9 cellular contexts compared by ENCODE assay signal in genomic region chr9:137095664-137096517, GRCh38. TPM values are rescaled to one million over a fixed set of nuclear protein-coding genes. Genes with fewer than 3 reads are reported as not detected.
A peak's percentile ranks its signal among the peaks of the same experiment; 100 is the strongest.
DNase-seq lines count a peak whose midpoint lies in the region; ATAC-seq and TF ChIP-seq lines count a peak whose summit lies in the region.
"Had no signal": no experiment of that assay in that cellular context is flagged by ENCODE, and none has a peak within 500 bp of the region (broad histone marks: within the 10 kb centered on the region; RNA-seq: fewer than 3 reads in every experiment).

No MANE protein-coding gene starts in this region.

- 54% methylated on average over 30 of the region's 30 CpGs for WGBS in thymus

- H3K4me1 Mint-ChIP-seq in WTC11: no peaks in the 10 kb centered on the region

- POLR2A ChIA-PET in WTC11 (lab: Charles Lee): no interaction called here

- TF ChIP-seq CTCF in WTC11 (IDR thresholded peaks at IDR 0.05): no peak

- H3K27ac Mint-ChIP-seq in WTC11: no peak overlapping the region

- peak overlapping the region; percentile 94 for H3K27ac ChIP-seq in thymus (ENCODE audit: low read depth)
- H3K27ac ChIP-seq: C4-2B had no signal

- no peaks in the 10 kb centered on the region for H3K9me3 ChIP-seq in thymus (ENCODE audit: control insufficient read depth)

- no peaks in the 10 kb centered on the region for H3K27me3 ChIP-seq in thymus (ENCODE audit: control insufficient read depth, insufficient read depth)

- DNase-seq in NCI-H524 (lab: John Stamatoyannopoulos, UW): peak; percentile 19 to 63
- DNase-seq in NCI-H524 treated with DMSO at 0.1 percent for 48 hours (lab: John Stamatoyannopoulos, UW): no peak
- DNase-seq in activated CD4-positive, alpha-beta T cell treated with anti-CD3 and anti-CD28 coated beads, Interleukin-2, amount 50 U/mL, for 48 hours: peak; percentile 86 to 89
- no peak for DNase-seq in left lobe of liver (ENCODE audit: low spot score)
- DNase-seq in HT-29 (ENCODE audit: low spot score): no peak
- DNase-seq in WTC11 (ENCODE audit: low spot score): no peak

- H3K27me3 Mint-ChIP-seq in WTC11 (ENCODE audit: low read depth): no peaks in the 10 kb centered on the region

- CTCF ChIA-PET in WTC11 (lab: Charles Lee): interaction anchor here (1.2 to 3.4 kb wide), 4 partner anchors 28 to 141 kb away, joined by 3 to 9 read pairs (median 4); no protein-coding TSS in a partner anchor

- ATAC-seq in HG03196 (IDR thresholded peaks at IDR 0.05; ENCODE audit: unreplicated experiment) (peak; percentile 79), left lobe of liver (peak; percentile 21), WTC11 (no peak)

- peak overlapping the region; percentile 45 for H3K4me3 ChIP-seq in thymus (ENCODE audit: low read length)

- H3K9me3 Mint-ChIP-seq in WTC11: no peaks in the 10 kb centered on the region

- H3K36me3 Mint-ChIP-seq in WTC11: peaks cover 33% of the 10 kb centered on the region

- peaks cover 36% of the 10 kb centered on the region for H3K36me3 ChIP-seq in thymus (ENCODE audit: control insufficient read depth, insufficient read depth)

- no peak overlapping the region for H3K4me3 Mint-ChIP-seq in WTC11

- H3K4me1 ChIP-seq in thymus (ENCODE audit: control insufficient read depth, insufficient read depth, low read length): peaks cover 4% of the 10 kb centered on the region

TF ChIP-seq in WTC11, 78 proteins besides CTCF, POLR2A, EP300 and RAD21:
- TF ChIP-seq SOX15 (CRISPR knock-in tag; IDR thresholded peaks at IDR 0.05) (no peak), STAT6 (CRISPR knock-in tag; conservative IDR thresholded peaks at IDR 0.05; ENCODE audit: low read depth) (no peak), ATF3 (CRISPR knock-in tag; conservative IDR thresholded peaks at IDR 0.05) (no peak), ATF6 (CRISPR knock-in tag; IDR thresholded peaks at IDR 0.05) (no peak), GABPB1 (CRISPR knock-in tag; IDR thresholded peaks at IDR 0.05) (no peak)

RNA-seq across cellular contexts. Expression of gene MAN1B1, which starts 9.1 kb away (rescaled TPM):
- total RNA-seq in left lobe of liver (27.4 TPM), WTC11 (2021) (44.9 to 57.1 TPM (median 47.1 TPM) in 3 replicates)
- polyA plus RNA-seq in thymus: 107 TPM
- total RNA-seq in HT-29 (2014; rRNA removed; shearing (Covaris generic)): 82.2 and 104 TPM in 2 replicates

RNA-seq across cellular contexts. Expression of gene UAP1L1, which starts 18.6 kb away (rescaled TPM):
- total RNA-seq in left lobe of liver (1.8 TPM), WTC11 (2021) (12.1 to 17.7 TPM (median 14.3 TPM) in 3 replicates)
- polyA plus RNA-seq in thymus: 9.4 TPM
- 3.7 and 5.3 TPM in 2 replicates for total RNA-seq in HT-29 (2014; rRNA removed; shearing (Covaris generic))

RNA-seq across cellular contexts. Expression of gene DPP7, which starts 18.6 kb away (rescaled TPM):
- total RNA-seq in left lobe of liver (87.0 TPM), WTC11 (2021) (38.9 to 43.7 TPM (median 42.1 TPM) in 3 replicates)
- 476 TPM for polyA plus RNA-seq in thymus
- total RNA-seq in HT-29 (2014; rRNA removed; shearing (Covaris generic)): 290 and 324 TPM in 2 replicates

RNA-seq across cellular contexts. Expression of gene SAPCD2, which starts 25.5 kb away (rescaled TPM):
- total RNA-seq in left lobe of liver (0.15 TPM), WTC11 (2021) (52.0 to 67.0 TPM (median 53.6 TPM) in 3 replicates)
- polyA plus RNA-seq in thymus: 0.87 TPM
- 217 and 239 TPM in 2 replicates for total RNA-seq in HT-29 (2014; rRNA removed; shearing (Covaris generic))

RNA-seq across cellular contexts. Expression of gene ENTPD2, which starts 42.0 kb away (rescaled TPM):
- total RNA-seq in left lobe of liver: 1.7 TPM
- polyA plus RNA-seq in thymus: 0.27 TPM
- 2.5 and 2.7 TPM in 2 replicates for total RNA-seq in HT-29 (2014; rRNA removed; shearing (Covaris generic))
- total RNA-seq in WTC11 (2021): 8.3 to 9.6 TPM (median 9.2 TPM) in 3 replicates

Comparison
In these comparisons a context has a peak if more than half of its experiments do, and no peak if none do; other contexts are left out.
1. DNase-seq: peak in NCI-H524 (2 of 2) and activated CD4-positive, alpha-beta T cell treated with anti-CD3 and anti-CD28 coated beads, Interleukin-2, amount 50 U/mL, for 48 hours (2 of 2); none in NCI-H524 treated with DMSO at 0.1 percent for 48 hours (single experiment), left lobe of liver (single experiment), HT-29 (single experiment) and WTC11 (single experiment).